In the genomic region with DNA sequence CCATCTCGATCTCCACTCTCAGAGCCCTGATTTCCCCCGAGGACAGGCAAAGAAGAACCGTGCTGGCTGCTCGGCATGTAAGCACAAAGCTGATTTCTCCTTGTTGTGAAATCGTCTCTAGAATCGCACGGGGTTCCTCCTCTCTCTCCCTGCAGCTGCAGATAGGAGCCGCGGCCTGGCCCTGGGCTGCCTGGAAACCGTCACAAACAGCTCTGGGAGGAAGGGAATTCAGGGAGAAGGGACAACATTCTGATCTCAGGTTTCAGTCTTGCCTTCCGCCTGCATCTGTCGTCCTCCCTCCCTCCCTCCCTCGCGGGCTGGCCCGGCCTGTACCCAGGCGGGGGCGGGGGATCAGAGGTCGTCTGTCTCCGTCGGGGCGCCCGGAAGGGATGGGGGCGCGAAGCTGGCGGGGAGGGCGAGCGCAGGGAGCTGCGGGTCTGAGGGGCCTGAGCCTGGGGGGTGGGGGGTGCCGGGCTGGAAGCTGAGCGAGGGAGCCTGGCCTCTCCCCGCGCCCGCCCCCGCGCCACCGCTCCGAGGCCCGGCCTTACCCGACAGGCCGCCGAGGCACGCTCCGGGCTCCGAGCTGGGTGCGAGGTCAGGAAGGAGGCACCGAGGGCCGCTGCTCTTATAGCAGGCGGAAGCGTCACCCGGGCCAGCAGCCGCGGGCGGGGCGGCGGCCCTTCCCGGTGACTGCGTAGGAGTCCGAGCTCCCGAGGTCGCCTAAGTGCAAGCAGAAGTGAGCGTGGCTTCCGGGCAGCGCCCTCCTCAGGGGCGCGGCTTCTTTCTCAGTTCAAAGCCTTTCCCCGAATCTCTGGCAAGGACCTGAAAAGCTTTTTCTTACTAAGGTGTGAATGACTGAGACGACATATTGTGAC, we compare ENCODE assay signal across 8 cellular contexts. TPM values are rescaled to one million over a fixed set of nuclear protein-coding genes. Genes with fewer than 3 reads are reported as not detected.
A peak's percentile ranks its signal among the peaks of the same experiment; 100 is the strongest.
DNase-seq lines count a peak whose midpoint lies in the region; TF ChIP-seq lines count a peak whose summit lies in the region.

A gene (minus strand): TSS at position 600 of the 875 bp plus-strand sequence. CDS start 1,277 bp downstream, outside the sequence.

- POLR2A ChIA-PET in HEK293 (lab: Yijun Ruan, JAX) = interaction anchor here (0.6 to 3.2 kb wide), 19 partner anchors 9 to 260 kb away, joined by 3 to 39 read pairs (median 4); a partner anchor contains a TSS

- H3K4me3 ChIP-seq in HEK293 (ENCODE audit: low read depth, low read length) (peak within 1 kb of the TSS; percentile 49), astrocyte of the spinal cord (ENCODE audit: low read depth, low read length) (peak within 1 kb of the TSS; percentile 28), hepatocyte (peak within 1 kb of the TSS; percentile 17), rectal smooth muscle tissue (ENCODE audit: low read length) (peak within 1 kb of the TSS; percentile 80), vagina (peak within 1 kb of the TSS; percentile 58 to 67)

- H3K36me3 ChIP-seq in HEK293 (ENCODE audit: control insufficient read depth in 2 of 2, insufficient read depth in 1 of 2, low read length in 2 of 2) (peaks cover 0 to 14% of the 10 kb centered on the region in 2 experiments; a peak in 1 of 3 replicates), hepatocyte (replicated peaks; ENCODE audit: insufficient read depth, low read depth) (no peaks in the 10 kb centered on the region), rectal smooth muscle tissue (ENCODE audit: control insufficient read depth, insufficient read depth, low read length) (peaks cover 3% of the 10 kb centered on the region), vagina (peaks cover 0 to 19% of the 10 kb centered on the region in 2 donors)

- no peaks in the 10 kb centered on the region for H4K20me1 ChIP-seq in hepatocyte (ENCODE audit: insufficient read depth, poor library complexity, severe bottlenecking)

- in situ Hi-C loops in astrocyte of the spinal cord (cut with HindIII; ENCODE audit: low sequenced_read_pairs) = loop anchor here (25.0 kb wide), 1 partner anchor 146 kb away; a partner anchor contains a TSS

- H3K9me3 ChIP-seq in HEK293 (ENCODE audit: control insufficient read depth, insufficient read depth, low read depth, low read length) = no peaks in the 10 kb centered on the region
- H3K9me3 ChIP-seq in hepatocyte (ENCODE audit: low read depth) = no peaks in the 10 kb centered on the region
- no peaks in the 10 kb centered on the region for H3K9me3 ChIP-seq in vagina

- H2AFZ ChIP-seq in hepatocyte = peak within 1 kb of the TSS; percentile 51

- TF ChIP-seq CTCF in HEK293 (tag by site-specific recombination; IDR thresholded peaks at IDR 0.05) (peak; percentile 64), astrocyte of the spinal cord (IDR thresholded peaks at IDR 0.05; ENCODE audit: low read depth, low read length) (no peak), hepatocyte (IDR thresholded peaks at IDR 0.05; ENCODE audit: poor library complexity) (peak; percentile 4), vagina (IDR thresholded peaks at IDR 0.05) (no peak)

- DNase-seq in ELF-1 (ENCODE audit: low read depth, low spot score) (peak; percentile 93), NCI-H1694 (lab: John Stamatoyannopoulos, UW) (peak; percentile 54), T-helper 9 cell (peak; percentile 50), astrocyte of the spinal cord (ENCODE audit: low read depth, low spot score) (peak; percentile 89), hepatocyte (ENCODE audit: low spot score) (peak; percentile 94), vagina (ENCODE audit: extremely low spot score in 2 of 2) (no peak)

- CTCF ChIA-PET in HEK293 (lab: Yijun Ruan, JAX) = interaction anchor here (0.6 to 9.8 kb wide), 15 partner anchors 9 to 649 kb away, joined by 3 to 118 read pairs (median 5); no protein-coding TSS in a partner anchor

- no peaks in the 10 kb centered on the region for H3K9me2 ChIP-seq in hepatocyte (replicated peaks; ENCODE audit: insufficient read depth)

- peak in 1 of 2 donors; percentile 56 for TF ChIP-seq POLR2A in vagina (IDR thresholded peaks at IDR 0.05)

- peak within 1 kb of the TSS; percentile 89 for H3K9ac ChIP-seq in rectal smooth muscle tissue (ENCODE audit: low read length)

- H3K4me1 ChIP-seq in HEK293 (ENCODE audit: control insufficient read depth, insufficient read depth, low read length) (peaks cover 25% of the 10 kb centered on the region), hepatocyte (ENCODE audit: insufficient read depth) (peaks cover 32% of the 10 kb centered on the region), rectal smooth muscle tissue (ENCODE audit: control insufficient read depth, insufficient read depth, low read length) (peaks cover 17% of the 10 kb centered on the region), vagina (peaks cover 34% of the 10 kb centered on the region)

- intact Hi-C loops in vagina (cut with DNase I) = loop anchor here (5.0 to 10.0 kb wide), 2 partner anchors 47 to 151 kb away; no protein-coding TSS in a partner anchor

- H3K27me3 ChIP-seq in hepatocyte (no peaks in the 10 kb centered on the region), rectal smooth muscle tissue (ENCODE audit: control insufficient read depth, insufficient read depth, low read length) (no peaks in the 10 kb centered on the region), vagina (no peaks in the 10 kb centered on the region)

- peak within 1 kb of the TSS; percentile 85 for H3K4me2 ChIP-seq in hepatocyte

- H3K79me2 ChIP-seq in hepatocyte = peaks cover 12% of the 10 kb centered on the region

- WGBS in hepatocyte (ENCODE audit: low lambda C conversion rate, missing lambda C conversion rate) = 2% methylated on average over 36 of the region's 67 CpGs

- peak within 1 kb of the TSS; percentile 54; the same call in 1 of the 2 replicates for H3K27ac ChIP-seq in HEK293 (ENCODE audit: extremely low read depth, low read depth, low read length)
- H3K27ac ChIP-seq in hepatocyte = peak within 1 kb of the TSS; percentile 95
- H3K27ac ChIP-seq in rectal smooth muscle tissue (ENCODE audit: low read depth, low read length) = peak within 1 kb of the TSS; percentile 94
- H3K27ac ChIP-seq in vagina = peak within 1 kb of the TSS; percentile 92

TF ChIP-seq in HEK293, 187 proteins besides CTCF, POLR2A, EP300 and RAD21 (continues in another document):
- peak; percentile 65 for TF ChIP-seq SP2 (tag by site-specific recombination; IDR thresholded peaks at IDR 0.05)
- TF ChIP-seq ZNF510 (tag by site-specific recombination; IDR thresholded peaks at IDR 0.05; ENCODE audit: insufficient replicate concordance) = no peak
- TF ChIP-seq, protein P1, sequence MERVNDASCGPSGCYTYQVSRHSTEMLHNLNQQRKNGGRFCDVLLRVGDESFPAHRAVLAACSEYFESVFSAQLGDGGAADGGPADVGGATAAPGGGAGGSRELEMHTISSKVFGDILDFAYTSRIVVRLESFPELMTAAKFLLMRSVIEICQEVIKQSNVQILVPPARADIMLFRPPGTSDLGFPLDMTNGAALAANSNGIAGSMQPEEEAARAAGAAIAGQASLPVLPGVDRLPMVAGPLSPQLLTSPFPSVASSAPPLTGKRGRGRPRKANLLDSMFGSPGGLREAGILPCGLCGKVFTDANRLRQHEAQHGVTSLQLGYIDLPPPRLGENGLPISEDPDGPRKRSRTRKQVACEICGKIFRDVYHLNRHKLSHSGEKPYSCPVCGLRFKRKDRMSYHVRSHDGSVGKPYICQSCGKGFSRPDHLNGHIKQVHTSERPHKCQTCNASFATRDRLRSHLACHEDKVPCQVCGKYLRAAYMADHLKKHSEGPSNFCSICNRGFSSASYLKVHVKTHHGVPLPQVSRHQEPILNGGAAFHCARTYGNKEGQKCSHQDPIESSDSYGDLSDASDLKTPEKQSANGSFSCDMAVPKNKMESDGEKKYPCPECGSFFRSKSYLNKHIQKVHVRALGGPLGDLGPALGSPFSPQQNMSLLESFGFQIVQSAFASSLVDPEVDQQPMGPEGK (tag by site-specific recombination; IDR thresholded peaks at IDR 0.05) = peak; percentile 85
- TF ChIP-seq, protein P2, sequence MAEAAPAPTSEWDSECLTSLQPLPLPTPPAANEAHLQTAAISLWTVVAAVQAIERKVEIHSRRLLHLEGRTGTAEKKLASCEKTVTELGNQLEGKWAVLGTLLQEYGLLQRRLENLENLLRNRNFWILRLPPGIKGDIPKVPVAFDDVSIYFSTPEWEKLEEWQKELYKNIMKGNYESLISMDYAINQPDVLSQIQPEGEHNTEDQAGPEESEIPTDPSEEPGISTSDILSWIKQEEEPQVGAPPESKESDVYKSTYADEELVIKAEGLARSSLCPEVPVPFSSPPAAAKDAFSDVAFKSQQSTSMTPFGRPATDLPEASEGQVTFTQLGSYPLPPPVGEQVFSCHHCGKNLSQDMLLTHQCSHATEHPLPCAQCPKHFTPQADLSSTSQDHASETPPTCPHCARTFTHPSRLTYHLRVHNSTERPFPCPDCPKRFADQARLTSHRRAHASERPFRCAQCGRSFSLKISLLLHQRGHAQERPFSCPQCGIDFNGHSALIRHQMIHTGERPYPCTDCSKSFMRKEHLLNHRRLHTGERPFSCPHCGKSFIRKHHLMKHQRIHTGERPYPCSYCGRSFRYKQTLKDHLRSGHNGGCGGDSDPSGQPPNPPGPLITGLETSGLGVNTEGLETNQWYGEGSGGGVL (tag by site-specific recombination; IDR thresholded peaks at IDR 0.05) = peak; percentile 85
- TF ChIP-seq ZIC2 (tag by site-specific recombination; IDR thresholded peaks at IDR 0.05) = no peak
- TF ChIP-seq ZFP3 (tag by site-specific recombination; IDR thresholded peaks at IDR 0.05; ENCODE audit: low read depth) = peak; percentile 80
- peak; percentile 64 for TF ChIP-seq ZBTB20 (tag by site-specific recombination; IDR thresholded peaks at IDR 0.05)
- TF ChIP-seq ZNF274 (IDR thresholded peaks at IDR 0.05; ENCODE audit: low read length) = no peak
- TF ChIP-seq ZNF274 (tag by site-specific recombination; IDR thresholded peaks at IDR 0.05; ENCODE audit: borderline replicate concordance) = no peak
- peak; percentile 49; the same call in 1 of the 2 replicates for TF ChIP-seq ZBTB48 (tag by site-specific recombination; IDR thresholded peaks at IDR 0.05)
- 0 out of 2 replicates have a peak, but pooled peaks have one; percentile 18 for TF ChIP-seq TRIM28 (IDR thresholded peaks at IDR 0.05; ENCODE audit: borderline replicate concordance, low read length)
- no peak for TF ChIP-seq GFI1B (tag by site-specific recombination; IDR thresholded peaks at IDR 0.05)
- TF ChIP-seq ZNF121 (tag by site-specific recombination; IDR thresholded peaks at IDR 0.05) = 0 out of 2 replicates have a peak, but pooled peaks have one; percentile 8
- no peak for TF ChIP-seq MEIS1 (CRISPR knock-in tag; IDR thresholded peaks at IDR 0.05; ENCODE audit: borderline replicate concordance)
- TF ChIP-seq WT1 (tag by site-specific recombination; IDR thresholded peaks at IDR 0.05) = peak; percentile 56
- TF ChIP-seq KLF1 (tag by site-specific recombination; IDR thresholded peaks at IDR 0.05) = peak; percentile 69

RNA-seq across cellular contexts. Expression of the gene that starts here (rescaled TPM):
- total RNA-seq in hepatocyte (48.6 and 57.0 TPM in 2 replicates), vagina (38.1 TPM)
- 45.9 and 56.5 TPM in 2 replicates for polyA plus RNA-seq in hepatocyte

Comparison
In these comparisons a context has a peak if more than half of its experiments do, and no peak if none do; other contexts are left out.
1. DNase-seq: peak in ELF-1 (single experiment), NCI-H1694 (single experiment), T-helper 9 cell (single experiment), astrocyte of the spinal cord (single experiment) and hepatocyte (single experiment); none in vagina (0 of 2).
2. H3K4me3 ChIP-seq: peak in every context shown above with its lines; median percentile 80 in rectal smooth muscle tissue; 62 in vagina; 49 in HEK293; 28 in astrocyte of the spinal cord; 17 in hepatocyte.
3. CTCF ChIP-seq: peak in HEK293 (single experiment) and hepatocyte (single experiment); none in astrocyte of the spinal cord (single experiment) and vagina (0 of 3).
4. Peak in every context shown above with its lines, with median percentiles within 50 percentile points of each other: H3K27ac ChIP-seq.